ENCODE assay signal across 8 cellular contexts in genomic region chr7:29003703-29004102, GRCh38. TPM values are rescaled to one million over a fixed set of nuclear protein-coding genes. Genes with fewer than 3 reads are reported as not detected.
"Had no signal": no experiment of that assay in that cellular context is flagged by ENCODE, and none has a peak within 500 bp of the region (broad histone marks: within the 10 kb centered on the region; RNA-seq: fewer than 3 reads in every experiment).

No MANE protein-coding gene starts in this region.

- H3K36me3 Mint-ChIP-seq: IgD-negative memory B cell had no signal

- H3K27ac ChIP-seq: HL-60 had no signal

- H3K27ac Mint-ChIP-seq: GM23338, H9, IgD-negative memory B cell had no signal

- ATAC-seq: GM23338, HepG2 had no signal

- H3K4me3 Mint-ChIP-seq: GM23338, H9, IgD-negative memory B cell had no signal

- DNase-seq: H9, HCEC 1CT, KBM-7 had no signal

- H3K4me3 ChIP-seq: GM23338 had no signal

RNA-seq across cellular contexts. Expression of gene TRIL, which starts 45.6 kb away (rescaled TPM):
- total RNA-seq: HT1080 had no signal
